Comparison of ENCODE assay signal across 8 cellular contexts in the genomic region with DNA sequence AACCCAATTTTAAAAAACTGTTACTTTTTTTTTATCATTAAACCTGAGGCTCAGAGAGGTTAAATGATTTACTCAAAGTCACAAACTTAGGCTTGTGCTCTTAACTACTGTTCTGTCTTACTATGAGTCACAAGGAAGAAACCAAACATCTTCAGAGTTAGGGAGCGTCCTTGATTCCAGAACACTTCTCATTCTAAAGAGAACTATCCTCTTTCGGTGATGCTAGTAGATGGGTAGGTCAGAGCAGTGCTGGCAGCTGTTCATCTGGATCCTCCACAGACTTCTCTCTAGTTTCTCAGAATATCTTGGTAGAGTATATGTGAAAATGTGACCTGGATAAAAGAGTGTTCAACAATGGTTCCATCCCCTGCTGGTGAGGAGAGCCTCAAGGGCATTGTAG. TPM values are rescaled to one million over a fixed set of nuclear protein-coding genes. Genes with fewer than 3 reads are reported as not detected.
A peak's percentile ranks its signal among the peaks of the same experiment; 100 is the strongest.
DNase-seq lines count a peak whose midpoint lies in the region; ATAC-seq, FAIRE-seq and TF ChIP-seq lines count a peak whose summit lies in the region.

No MANE protein-coding gene starts in this region.

- H3K18ac ChIP-seq in mesenchymal stem cell (ENCODE audit: low read depth in 1 of 2, low read length in 2 of 2) = peak overlapping the region in 1 of 2 experiments; percentile 23

- no peak for TF ChIP-seq POLR2A in body of pancreas (IDR thresholded peaks at IDR 0.05)

- no peaks in the 10 kb centered on the region for H3K9me3 ChIP-seq in adipocyte (ENCODE audit: control insufficient read depth, low read length)
- no peaks in the 10 kb centered on the region for H3K9me3 ChIP-seq in mesenchymal stem cell (ENCODE audit: control insufficient read depth, low read length)
- H3K9me3 ChIP-seq in body of pancreas = no peaks in the 10 kb centered on the region

- no peaks in the 10 kb centered on the region for H3K79me1 ChIP-seq in mesenchymal stem cell (replicated peaks; ENCODE audit: low read length, poor library complexity, severe bottlenecking)

- H2BK12ac ChIP-seq in mesenchymal stem cell (ENCODE audit: low read length in 2 of 2) = peak overlapping the region in 1 of 2 experiments; percentile 78

- no peak overlapping the region for H2AK5ac ChIP-seq in mesenchymal stem cell (ENCODE audit: low read length, severe bottlenecking)

- peak overlapping the region; percentile 95 for H3K4me3 ChIP-seq in adipocyte (ENCODE audit: low read length)
- H3K4me3 ChIP-seq in mesenchymal stem cell (ENCODE audit: insufficient read depth in 1 of 2, low read depth in 1 of 2, low read length in 2 of 2) = peak overlapping the region in 1 of 2 experiments; percentile 94
- no peak overlapping the region for H3K4me3 ChIP-seq in body of pancreas

- H3K27me3 ChIP-seq in adipocyte (replicated peaks; ENCODE audit: control insufficient read depth, insufficient read depth, low read length) (no peaks in the 10 kb centered on the region), mesenchymal stem cell (ENCODE audit: control insufficient read depth in 1 of 2, insufficient read depth in 1 of 2, low read length in 2 of 2) (no peaks in the 10 kb centered on the region), body of pancreas (no peaks in the 10 kb centered on the region)

- peak overlapping the region; percentile 53 for H3K27ac ChIP-seq in mesenchymal stem cell (ENCODE audit: low read length, poor library complexity, severe bottlenecking)
- peak overlapping the region in 1 of 4 donors; percentile 96 for H3K27ac ChIP-seq in body of pancreas

- H2BK5ac ChIP-seq in mesenchymal stem cell (ENCODE audit: low read depth, low read length, poor library complexity, severe bottlenecking) = no peak overlapping the region

- no peak overlapping the region for H2BK15ac ChIP-seq in mesenchymal stem cell (ENCODE audit: low read depth, poor library complexity, severe bottlenecking)

- H3K4me1 ChIP-seq in adipocyte (ENCODE audit: control insufficient read depth, insufficient read depth, low read length) (peaks cover 71% of the 10 kb centered on the region), mesenchymal stem cell (ENCODE audit: control insufficient read depth, insufficient read depth, low read depth, low read length) (peaks cover 23% of the 10 kb centered on the region), body of pancreas (peaks cover 88% of the 10 kb centered on the region)

- 43% methylated on average over 1 of the region's 2 CpGs for WGBS in mesenchymal stem cell
- 50% methylated on average over 2 of the region's 2 CpGs for WGBS in body of pancreas, 2 donors

- H4K91ac ChIP-seq in mesenchymal stem cell (ENCODE audit: low read length) = no peak overlapping the region

- peak overlapping the region; percentile 96 for H3K9ac ChIP-seq in adipocyte (ENCODE audit: low read length)
- peak overlapping the region; percentile 96 for H3K9ac ChIP-seq in mesenchymal stem cell (ENCODE audit: low read length)

- TF ChIP-seq CTCF in body of pancreas (IDR thresholded peaks at IDR 0.05) = no peak

- H3K36me3 ChIP-seq in adipocyte (ENCODE audit: control insufficient read depth, insufficient read depth, low read length, severe bottlenecking) (peaks cover 40% of the 10 kb centered on the region), mesenchymal stem cell (ENCODE audit: control insufficient read depth in 1 of 2, insufficient read depth in 2 of 2, low read depth in 1 of 2, low read length in 2 of 2) (peaks cover 0 to 36% of the 10 kb centered on the region in 2 experiments), body of pancreas (replicated peaks in 1 of 2; ENCODE audit: insufficient read depth in 1 of 2, low read depth in 2 of 2) (no peaks in the 10 kb centered on the region)

- DNase-seq in GM18507 (ENCODE audit: extremely low spot score, insufficient read length, low read depth) (no peak), adipocyte (ENCODE audit: low read depth) (peak; percentile 42), mesenchymal stem cell (peak; percentile 73), NAMALWA (ENCODE audit: low spot score) (no peak), SKM-1 (lab: John Stamatoyannopoulos, UW; ENCODE audit: unreplicated experiment) (no peak), NCI-H2029 treated with DMSO at 0.1 percent for 48 hours (lab: John Stamatoyannopoulos, UW) (no peak), body of pancreas (no peak)

- H2AFZ ChIP-seq in mesenchymal stem cell (ENCODE audit: low read depth, low read length) = no peak overlapping the region

- H3K4me2 ChIP-seq in mesenchymal stem cell (ENCODE audit: low read length, poor library complexity, severe bottlenecking) = peak overlapping the region; percentile 1

- H3K23ac ChIP-seq in mesenchymal stem cell (ENCODE audit: low read length in 2 of 2) = no peak overlapping the region

- H3K4ac ChIP-seq in mesenchymal stem cell (ENCODE audit: low read depth in 1 of 2, low read length in 2 of 2) = peak overlapping the region in 1 of 2 experiments; percentile 67

- intact Hi-C loops in body of pancreas (cut with DNase I) = no loop called here

- no peak overlapping the region for H2BK120ac ChIP-seq in mesenchymal stem cell (ENCODE audit: low read depth, low read length)

- FAIRE-seq in GM18507 (lab: Jason Lieb, UNC) = peak; percentile 88

- H4K8ac ChIP-seq in mesenchymal stem cell (ENCODE audit: low read length) = no peak overlapping the region

- ATAC-seq in HG02938 (IDR thresholded peaks at IDR 0.05; ENCODE audit: unreplicated experiment) (peak; percentile 21), body of pancreas (no peak)

- no peak overlapping the region for H3K14ac ChIP-seq in mesenchymal stem cell (ENCODE audit: low read length in 2 of 2)

RNA-seq across cellular contexts. Expression of a gene that starts 3.3 kb away (rescaled TPM):
- polyA plus RNA-seq in mesenchymal stem cell (2013, experiment 1 of 2) = 119 TPM
- polyA plus RNA-seq in mesenchymal stem cell (2013, experiment 2 of 2) = 122 TPM
- 10 to 100 TPM; 34.6 to 73.9 TPM for total RNA-seq in body of pancreas

RNA-seq across cellular contexts. Expression of a gene that starts 7.9 kb away (rescaled TPM):
- polyA plus RNA-seq in mesenchymal stem cell (2013, experiment 1 of 2) = 37.9 TPM
- 37.7 TPM for polyA plus RNA-seq in mesenchymal stem cell (2013, experiment 2 of 2)
- total RNA-seq in body of pancreas = 10 to 100 TPM; 23.3 to 47.5 TPM

RNA-seq across cellular contexts. Expression of a gene that starts 34.4 kb away (rescaled TPM):
- 0.32 TPM for polyA plus RNA-seq in mesenchymal stem cell (2013, experiment 1 of 2)
- polyA plus RNA-seq in mesenchymal stem cell (2013, experiment 2 of 2) = 0.41 TPM
- under 1 TPM in 1 of 2 donors, not detected in 1; 0.33 TPM for total RNA-seq in body of pancreas

RNA-seq across cellular contexts. Expression of a gene that starts 35.9 kb away (rescaled TPM):
- polyA plus RNA-seq in mesenchymal stem cell (2013, experiment 1 of 2) = 26.6 TPM
- polyA plus RNA-seq in mesenchymal stem cell (2013, experiment 2 of 2) = 27.0 TPM
- total RNA-seq in body of pancreas = 10 to 100 TPM; 16.8 to 17.1 TPM

Comparison
In these comparisons a context has a peak if more than half of its experiments do, and no peak if none do; other contexts are left out.
1. DNase-seq: peak in adipocyte (single experiment) and mesenchymal stem cell (single experiment); none in GM18507 (single experiment), NAMALWA (single experiment), SKM-1 (single experiment), NCI-H2029 treated with DMSO at 0.1 percent for 48 hours (single experiment) and body of pancreas (0 of 4).